Comparison of ENCODE assay signal across 29 cellular contexts in genomic region chr2:25872134-25872533, GRCh38.
"Had no signal": no experiment of that assay in that cellular context is flagged by ENCODE, and none has a peak within 500 bp of the region (broad histone marks: within the 10 kb centered on the region; RNA-seq: fewer than 3 reads in every experiment).

No MANE protein-coding gene starts in this region.

- H3K36me3 ChIP-seq: colonic mucosa had no signal

- H3K27me3 ChIP-seq: colonic mucosa, foreskin keratinocyte, gastroesophageal sphincter, heart left ventricle, hepatocyte, neutrophil, testis, tibial artery had no signal

- H3K4me3 ChIP-seq: colonic mucosa, gastroesophageal sphincter, heart left ventricle, hepatocyte, lung, mucosa of descending colon, smooth muscle cell, testis, tibial artery had no signal

- H3K9ac ChIP-seq: parathyroid adenoma had no signal

- ATAC-seq: esophagus mucosa; foreskin keratinocyte; gastroesophageal sphincter; heart left ventricle; left lobe of liver; mucosa of descending colon; natural killer cell treated with Interleukin-12 subunit alpha and Interleukin-12 subunit beta and Interleukin-15 and Interleukin-18, amount 100 ng/mL, for 72 hours; sciatic nerve; stimulated activated memory B cell treated with anti-CD40 and anti-IgM and Interleukin-4, amounts not matched to agents 10 μg/mL and 1 μg/mL and 100 μg/mL, for 72 hours; stimulated activated naive CD8-positive, alpha-beta T cell treated with anti-CD3 and anti-CD28 coated beads, Interleukin-15, Interleukin-2, amounts not matched to agents 100 U/mL and 50 U/mL, for 24 hours had no signal

- H3K4me1 ChIP-seq: parathyroid adenoma had no signal

- FAIRE-seq: kidney, urothelium cell line had no signal

- DNase-seq: colonic mucosa; effector CD8-positive, alpha-beta T cell; endodermal cell; foreskin keratinocyte; heart left ventricle; kidney; mesenchymal stem cell; mucosa of descending colon; naive B cell; stimulated activated CD4-positive, alpha-beta T cell treated with anti-CD3 and anti-CD28 coated beads, Interleukin-12 subunit alpha, Interleukin-12 subunit beta, amount 100 ng/mL, for 4 hours; stimulated activated CD4-positive, alpha-beta T cell treated with anti-CD3 and anti-CD28 coated beads, Interleukin-1b, Interleukin-23, amount 100 ng/mL, for 48 hours; stimulated activated CD4-positive, alpha-beta T cell treated with anti-CD3 and anti-CD28 coated beads, Interleukin-4, amount 100 ng/mL, for 1 hour; stimulated activated naive CD8-positive, alpha-beta T cell treated with anti-CD3 and anti-CD28 coated beads, Interleukin-15, Interleukin-2, amounts not matched to agents 100 U/mL and 50 U/mL, for 24 hours; substantia nigra; testis; tibial artery had no signal

- H2AFZ ChIP-seq: hepatocyte, parathyroid adenoma had no signal

- H3K9me3 ChIP-seq: colonic mucosa, gastroesophageal sphincter, heart left ventricle, mucosa of descending colon, neutrophil, testis, tibial artery had no signal

- H3K27ac ChIP-seq: colonic mucosa, epithelial cell of prostate, foreskin keratinocyte, gastroesophageal sphincter, heart left ventricle, hepatocyte, parathyroid adenoma, testis, tibial artery had no signal

- H3K4me2 ChIP-seq: hepatocyte, smooth muscle cell had no signal
